In the genomic region with DNA sequence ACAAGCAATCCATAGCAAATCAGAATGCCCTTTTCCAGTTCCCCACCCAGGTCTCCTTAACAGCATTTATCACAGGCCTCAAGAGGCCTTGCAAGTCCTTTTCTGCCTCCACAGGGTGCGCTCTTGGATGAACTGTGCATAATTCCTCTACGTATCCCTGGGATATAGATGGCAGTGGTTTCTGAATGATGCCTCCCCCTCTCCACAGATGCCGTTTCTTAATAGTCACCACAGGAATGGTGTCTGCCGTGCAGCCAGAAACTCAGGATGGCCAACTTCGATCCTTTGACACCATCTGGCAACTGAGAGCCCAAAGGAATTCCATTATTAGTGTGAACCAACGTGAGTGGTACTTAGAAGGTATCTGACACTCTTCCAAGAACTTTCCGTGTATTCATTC, we compare ENCODE assay signal across 26 cellular contexts. TPM values are rescaled to one million over a fixed set of nuclear protein-coding genes. Genes with fewer than 3 reads are reported as not detected.
DNase-seq lines count a peak whose midpoint lies in the region; ATAC-seq, FAIRE-seq and TF ChIP-seq lines count a peak whose summit lies in the region.
"Had no signal": no experiment of that assay in that cellular context is flagged by ENCODE, and none has a peak within 500 bp of the region (broad histone marks: within the 10 kb centered on the region; RNA-seq: fewer than 3 reads in every experiment).

No MANE protein-coding gene starts in this region.

- H3K4me2 ChIP-seq in astrocyte (ENCODE audit: low read length) (no peak overlapping the region), neural progenitor cell (no peak overlapping the region)
- H3K4me2 ChIP-seq: PC-9 had no signal

- ATAC-seq in GM21423 (IDR thresholded peaks at IDR 0.05; ENCODE audit: unreplicated experiment) (no peak), GM18909 (IDR thresholded peaks at IDR 0.05; ENCODE audit: poor library complexity, unreplicated experiment) (no peak)
- ATAC-seq in activated T-cell treated with anti-CD3 and anti-CD28 coated beads, Interleukin-2, amount 50 U/mL, for 72 hours (replicated peaks in 1 of 2) = no peak
- ATAC-seq in activated T-helper 17 cell treated with anti-CD3 and anti-CD28 coated beads, Interleukin-2, amount 50 U/mL, for 72 hours (replicated peaks) = no peak
- ATAC-seq: K562 had no signal

- H3F3A ChIP-seq in neural progenitor cell (ENCODE audit: low read depth) = no peaks in the 10 kb centered on the region

- H3K36me3 ChIP-seq in astrocyte (ENCODE audit: insufficient read depth, low read length) (no peaks in the 10 kb centered on the region), neural progenitor cell (no peaks in the 10 kb centered on the region)

- H3K27ac ChIP-seq in astrocyte (ENCODE audit: low read depth, low read length) (no peak overlapping the region), neural progenitor cell (no peak overlapping the region)
- H3K27ac ChIP-seq: PC-9, SJSA1 had no signal

- no peak overlapping the region for H3K27ac Mint-ChIP-seq in astrocyte (ENCODE audit: unreplicated experiment)
- peak overlapping the region; percentile 52 for H3K27ac Mint-ChIP-seq in neural progenitor cell
- no peak overlapping the region for H3K27ac Mint-ChIP-seq in activated T-cell treated with anti-CD3 and anti-CD28 coated beads, Interleukin-2, amount 50 U/mL, for 72 hours
- H3K27ac Mint-ChIP-seq in activated T-helper 17 cell treated with anti-CD3 and anti-CD28 coated beads, Interleukin-2, amount 50 U/mL, for 72 hours = no peak overlapping the region

- H3K4me3 Mint-ChIP-seq in astrocyte (ENCODE audit: unreplicated experiment) = no peak overlapping the region
- no peak overlapping the region for H3K4me3 Mint-ChIP-seq in neural progenitor cell
- H3K4me3 Mint-ChIP-seq in activated T-cell treated with anti-CD3 and anti-CD28 coated beads, Interleukin-2, amount 50 U/mL, for 72 hours = no peak overlapping the region
- no peak overlapping the region for H3K4me3 Mint-ChIP-seq in activated T-helper 17 cell treated with anti-CD3 and anti-CD28 coated beads, Interleukin-2, amount 50 U/mL, for 72 hours
- H3K4me3 Mint-ChIP-seq: CD14-positive monocyte had no signal

- H2AFZ ChIP-seq in astrocyte (ENCODE audit: low read depth, low read length) (no peak overlapping the region), neural progenitor cell (replicated peaks) (no peak overlapping the region)
- H2AFZ ChIP-seq: PC-9 had no signal

- H3K4me1 Mint-ChIP-seq in astrocyte (ENCODE audit: low read depth, unreplicated experiment) = peaks cover 23% of the 10 kb centered on the region
- peaks cover 19% of the 10 kb centered on the region for H3K4me1 Mint-ChIP-seq in neural progenitor cell
- peaks cover 9% of the 10 kb centered on the region for H3K4me1 Mint-ChIP-seq in activated T-cell treated with anti-CD3 and anti-CD28 coated beads, Interleukin-2, amount 50 U/mL, for 72 hours (ENCODE audit: low read depth)
- H3K4me1 Mint-ChIP-seq in activated T-helper 17 cell treated with anti-CD3 and anti-CD28 coated beads, Interleukin-2, amount 50 U/mL, for 72 hours = peaks cover 25% of the 10 kb centered on the region

- H4K20me1 ChIP-seq in astrocyte (ENCODE audit: insufficient read depth, low read length) (peaks cover 58% of the 10 kb centered on the region), neural progenitor cell (ENCODE audit: low read depth) (no peaks in the 10 kb centered on the region)

- H3K27me3 ChIP-seq in astrocyte (ENCODE audit: insufficient read depth, low read length) (no peaks in the 10 kb centered on the region), neural progenitor cell (no peaks in the 10 kb centered on the region)
- H3K27me3 ChIP-seq: BE2C, SJSA1 had no signal

- H3K36me3 Mint-ChIP-seq in astrocyte (ENCODE audit: low read depth, unreplicated experiment) (peaks cover 4% of the 10 kb centered on the region), neural progenitor cell (no peaks in the 10 kb centered on the region)
- no peaks in the 10 kb centered on the region for H3K36me3 Mint-ChIP-seq in activated T-cell treated with anti-CD3 and anti-CD28 coated beads, Interleukin-2, amount 50 U/mL, for 72 hours (ENCODE audit: insufficient read depth in 2 of 2)
- peaks cover 4% of the 10 kb centered on the region for H3K36me3 Mint-ChIP-seq in activated T-helper 17 cell treated with anti-CD3 and anti-CD28 coated beads, Interleukin-2, amount 50 U/mL, for 72 hours (ENCODE audit: low read depth)

- H3K79me2 ChIP-seq in astrocyte (ENCODE audit: insufficient read depth, low read length) = peaks cover under 1% of the 10 kb centered on the region
- H3K79me2 ChIP-seq in neural progenitor cell (ENCODE audit: low read depth) = no peaks in the 10 kb centered on the region

- H3K9me3 Mint-ChIP-seq in astrocyte (ENCODE audit: unreplicated experiment) (no peaks in the 10 kb centered on the region), neural progenitor cell (no peaks in the 10 kb centered on the region)
- H3K9me3 Mint-ChIP-seq in activated T-cell treated with anti-CD3 and anti-CD28 coated beads, Interleukin-2, amount 50 U/mL, for 72 hours = no peaks in the 10 kb centered on the region
- H3K9me3 Mint-ChIP-seq in activated T-helper 17 cell treated with anti-CD3 and anti-CD28 coated beads, Interleukin-2, amount 50 U/mL, for 72 hours = no peaks in the 10 kb centered on the region
- H3K9me3 Mint-ChIP-seq: CD14-positive monocyte had no signal

- H3K9me3 ChIP-seq in astrocyte (ENCODE audit: insufficient read depth, low read depth, low read length) (no peaks in the 10 kb centered on the region), neural progenitor cell (ENCODE audit: low read depth) (no peaks in the 10 kb centered on the region)
- H3K9me3 ChIP-seq: BE2C, SJSA1 had no signal

- TF ChIP-seq CTCF in astrocyte (IDR thresholded peaks at IDR 0.05; ENCODE audit: insufficient read depth, low read depth, low read length) (no peak), neural progenitor cell (IDR thresholded peaks at IDR 0.05) (no peak)

- H3K4me3 ChIP-seq in astrocyte (ENCODE audit: insufficient read depth, low read depth, low read length) (no peak overlapping the region), neural progenitor cell (no peak overlapping the region)
- H3K4me3 ChIP-seq: K562, PC-9, SJSA1 had no signal

- H3K4me1 ChIP-seq in astrocyte (ENCODE audit: insufficient read depth, low read length) (peaks cover 13% of the 10 kb centered on the region), neural progenitor cell (no peaks in the 10 kb centered on the region)

- no peak overlapping the region for H3K9ac ChIP-seq in astrocyte (ENCODE audit: low read length)
- H3K9ac ChIP-seq in neural progenitor cell = no peak overlapping the region

- no peak for FAIRE-seq in astrocyte (lab: Jason Lieb, UNC)
- FAIRE-seq: GM18507, H1, K562 had no signal

- peak; percentile 50 for DNase-seq in GF-D8 (lab: John Stamatoyannopoulos, UW)
- peak; percentile 62 for DNase-seq in astrocyte (ENCODE audit: low read depth)
- DNase-seq in neural progenitor cell (ENCODE audit: low spot score) = no peak
- no peak for DNase-seq in activated T-cell treated with anti-CD3 and anti-CD28 coated beads, Interleukin-2, amount 50 U/mL, for 72 hours
- DNase-seq: Calu3, HCEC 1CT, Kasumi-1, MV-4-11, NCI-H1105, NCI-H1436 treated with DMSO at 0.1 percent for 48 hours, NCI-H1930, NCI-H2107, NCI-H524 treated with DMSO at 0.1 percent for 48 hours, NCI-H774, PC-9, Right ventricle myocardium superior, RPMI8226 had no signal

- H3K27me3 Mint-ChIP-seq in astrocyte (ENCODE audit: low read depth, unreplicated experiment) = no peaks in the 10 kb centered on the region
- no peaks in the 10 kb centered on the region for H3K27me3 Mint-ChIP-seq in neural progenitor cell (ENCODE audit: insufficient read depth, low read depth)
- H3K27me3 Mint-ChIP-seq in activated T-cell treated with anti-CD3 and anti-CD28 coated beads, Interleukin-2, amount 50 U/mL, for 72 hours (ENCODE audit: low read depth) = no peaks in the 10 kb centered on the region
- H3K27me3 Mint-ChIP-seq in activated T-helper 17 cell treated with anti-CD3 and anti-CD28 coated beads, Interleukin-2, amount 50 U/mL, for 72 hours = no peaks in the 10 kb centered on the region

RNA-seq across cellular contexts. Expression of gene JAZF1, which starts 43.1 kb away (rescaled TPM):
- 19.8 and 20.1 TPM in 2 replicates for total RNA-seq in astrocyte
- total RNA-seq in neural progenitor cell (ENCODE audit: low replicate concordance) = 1.3 and 3.1 TPM in 2 replicates
- total RNA-seq in activated T-cell treated with anti-CD3 and anti-CD28 coated beads, Interleukin-2, amount 50 U/mL, for 72 hours = 1 to 10 TPM; 4.3 to 7.9 TPM
- total RNA-seq in activated T-helper 17 cell treated with anti-CD3 and anti-CD28 coated beads, Interleukin-2, amount 50 U/mL, for 72 hours = 1 to 10 TPM; 5.6 to 5.7 TPM

Comparison
In these comparisons a context has a peak if more than half of its experiments do, and no peak if none do; other contexts are left out.
1. DNase-seq: peak in GF-D8 (single experiment) and astrocyte (single experiment); none in neural progenitor cell (single experiment) and activated T-cell treated with anti-CD3 and anti-CD28 coated beads, Interleukin-2, amount 50 U/mL, for 72 hours (0 of 2).